ENCODE assay signal across 30 cellular contexts in genomic region chr6:74505391-74505790, GRCh38.
"Had no signal": no experiment of that assay in that cellular context is flagged by ENCODE, and none has a peak within 500 bp of the region (broad histone marks: within the 10 kb centered on the region; RNA-seq: fewer than 3 reads in every experiment).

No MANE protein-coding gene starts in this region.

- FAIRE-seq: astrocyte, bronchial epithelial cell had no signal

- DNase-seq: activated B cell treated with CpG ODN at 0.5 μM for 24 hours; activated CD4-positive, alpha-beta T cell treated with anti-CD3 and anti-CD28 coated beads for 48 hours; activated CD4-positive, alpha-beta T cell treated with anti-CD3 and anti-CD28 coated beads, Interleukin-2, amount 50 U/mL, for 1 hour; activated CD4-positive, alpha-beta T cell treated with anti-CD3 and anti-CD28 coated beads, Interleukin-2, amount 50 U/mL, for 48 hours; activated CD8-positive, alpha-beta memory T cell treated with anti-CD3 and anti-CD28 coated beads for 24 hours; activated CD8-positive, alpha-beta T cell treated with anti-CD3 and anti-CD28 coated beads for 36 hours; activated effector memory CD4-positive, alpha-beta T cell treated with Interleukin-2 at 50 U/mL for 16 hours; activated gamma-delta T cell treated with Interleukin-2 at 50 U/mL for 16 hours; activated naive CD4-positive, alpha-beta T cell treated with anti-CD3 and anti-CD28 coated beads, Interleukin-2, amount 50 U/mL, for 16 hours; activated naive CD4-positive, alpha-beta T cell treated with Interleukin-2 at 50 U/mL for 16 hours; activated naive CD8-positive, alpha-beta T cell treated with anti-CD3 and anti-CD28 coated beads for 36 hours; activated T-cell treated with anti-CD3 and anti-CD28 coated beads, Interleukin-2, amount 50 U/mL, for 4 hours; brain microvascular endothelial cell; dorsolateral prefrontal cortex; effector memory CD4-positive, alpha-beta T cell; endodermal cell; foreskin keratinocyte; gastrocnemius medialis; glutamatergic neuron; heart left ventricle; T-helper 1 cell; T-helper 17 cell; T1000; WERI-Rb-1 had no signal

- H3K4me1 ChIP-seq: foreskin keratinocyte, gastrocnemius medialis, heart left ventricle had no signal

- H3K36me3 ChIP-seq: brain microvascular endothelial cell, gastrocnemius medialis, heart left ventricle, WERI-Rb-1 had no signal

- ATAC-seq: activated CD4-positive, CD25-positive, alpha-beta regulatory T cell treated with anti-CD3 and anti-CD28 coated beads, Interleukin-2, amount 50 U/mL, for 24 hours; activated CD8-positive, alpha-beta T cell treated with anti-CD3 and anti-CD28 coated beads for 36 hours; activated T-cell treated with anti-CD3 and anti-CD28 coated beads, Interleukin-2, amount 50 U/mL, for 4 hours; activated T-helper 17 cell treated with anti-CD3 and anti-CD28 coated beads, Interleukin-2, amount 50 U/mL, for 72 hours; esophagus mucosa; foreskin keratinocyte; gastrocnemius medialis; heart left ventricle; T-helper 17 cell had no signal

- H3K4me3 ChIP-seq: coronary artery, dorsolateral prefrontal cortex, gastrocnemius medialis, heart left ventricle had no signal

- H3K27ac ChIP-seq: brain microvascular endothelial cell, coronary artery, dorsolateral prefrontal cortex, foreskin keratinocyte, gastrocnemius medialis, heart left ventricle, WERI-Rb-1 had no signal

- H3K27me3 ChIP-seq: brain microvascular endothelial cell, gastrocnemius medialis, heart left ventricle had no signal
